In the genomic region with DNA sequence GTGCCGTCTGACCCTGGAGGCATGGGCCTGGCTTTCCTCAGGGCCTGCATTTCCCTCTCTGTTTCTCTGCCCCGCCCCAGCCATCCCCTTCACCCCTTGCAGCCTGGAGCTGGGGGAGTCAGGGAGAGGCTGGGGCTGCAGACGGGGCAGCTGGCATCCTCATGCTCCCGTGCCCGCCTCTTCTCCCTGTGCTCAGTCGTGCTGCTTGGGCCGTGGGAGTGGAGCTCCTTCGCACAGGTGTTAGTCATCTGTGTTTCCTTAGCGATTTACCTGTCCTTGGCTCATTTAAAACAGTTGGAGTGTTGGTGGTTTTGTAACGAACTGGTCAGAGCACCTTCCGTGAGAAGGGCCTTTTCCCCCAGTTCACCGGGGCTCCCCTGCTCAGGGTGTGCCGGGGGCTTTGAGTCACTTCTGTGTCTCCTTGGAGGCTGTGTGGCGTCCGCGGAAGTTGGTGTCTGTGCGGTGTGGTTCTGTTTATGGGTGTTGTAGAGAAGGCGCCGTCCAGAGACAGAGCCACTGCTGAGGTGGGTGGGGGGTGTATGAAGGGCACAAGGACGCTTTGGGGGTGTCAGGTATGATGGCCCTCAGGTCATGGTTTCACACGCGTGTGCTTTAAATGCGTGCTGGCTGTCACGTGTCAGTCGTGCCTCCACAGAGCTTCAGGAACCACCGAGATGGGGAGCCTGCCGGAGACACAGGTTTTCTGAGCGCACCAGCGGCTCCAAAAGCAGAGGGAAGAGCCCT, we compare ENCODE assay signal across 22 cellular contexts. TPM values are rescaled to one million over a fixed set of nuclear protein-coding genes. Genes with fewer than 3 reads are reported as not detected.
"Had no signal": no experiment of that assay in that cellular context is flagged by ENCODE, and none has a peak within 500 bp of the region (broad histone marks: within the 10 kb centered on the region; RNA-seq: fewer than 3 reads in every experiment).

No MANE protein-coding gene starts in this region.

- H3K4me3 Mint-ChIP-seq: dendritic cell treated with granulocyte-macrophage colony-stimulating factor and Interleukin-4, amounts not matched to agents 40 ng/mL and 50 ng/mL, for 4 days; mesothelial cell of epicardium; naive thymus-derived CD8-positive, alpha-beta T cell; stimulated activated effector memory CD8-positive, alpha-beta T cell treated with anti-CD3 and anti-CD28 coated beads, Interleukin-12 subunit alpha, Interleukin-12 subunit beta, amount 100 ng/mL, for 72 hours had no signal

- DNase-seq: activated T-cell treated with anti-CD3 and anti-CD28 coated beads, Interleukin-2, amount 50 U/mL, for 1 hour; cerebellar nuclear complex; effector CD8-positive, alpha-beta T cell; foreskin keratinocyte; hippocampal formation; left ventricle myocardium superior; mammary epithelial cell; naive thymus-derived CD8-positive, alpha-beta T cell; small intestine; stimulated activated CD4-positive, alpha-beta T cell treated with anti-CD3 and anti-CD28 coated beads, Interleukin-2, amount 100 ng/mL, for 24 hours; stomach; T-helper 9 cell; transverse colon had no signal

- H3K27ac ChIP-seq: ascending aorta, breast epithelium, foreskin keratinocyte, neutrophil, parathyroid adenoma, stomach, suprapubic skin, transverse colon had no signal

- H3K9me3 ChIP-seq: ascending aorta, breast epithelium, neutrophil, stomach, suprapubic skin, transverse colon had no signal

- H3K27me3 ChIP-seq: ascending aorta, foreskin keratinocyte, neutrophil had no signal

- H3K4me3 ChIP-seq: ascending aorta, breast epithelium, stomach, suprapubic skin, transverse colon had no signal

- H3K36me3 ChIP-seq: ascending aorta, breast epithelium, neutrophil, stomach, suprapubic skin, transverse colon had no signal

- H3K36me3 Mint-ChIP-seq: activated naive CD4-positive, alpha-beta T cell treated with anti-CD3 and anti-CD28 coated beads, Interleukin-2, amount 50 U/mL, for 72 hours; mesothelial cell of epicardium; naive thymus-derived CD8-positive, alpha-beta T cell; stimulated activated effector memory CD8-positive, alpha-beta T cell treated with anti-CD3 and anti-CD28 coated beads, Interleukin-12 subunit alpha, Interleukin-12 subunit beta, amount 100 ng/mL, for 72 hours had no signal

- H3K4me1 Mint-ChIP-seq: mesothelial cell of epicardium; stimulated activated effector memory CD8-positive, alpha-beta T cell treated with anti-CD3 and anti-CD28 coated beads, Interleukin-12 subunit alpha, Interleukin-12 subunit beta, amount 100 ng/mL, for 72 hours had no signal

- H3K4me1 ChIP-seq: ascending aorta, breast epithelium, foreskin keratinocyte, stomach, suprapubic skin, transverse colon had no signal

- H3K9me3 Mint-ChIP-seq: activated naive CD4-positive, alpha-beta T cell treated with anti-CD3 and anti-CD28 coated beads, Interleukin-2, amount 50 U/mL, for 72 hours; dendritic cell treated with granulocyte-macrophage colony-stimulating factor and Interleukin-4, amounts not matched to agents 40 ng/mL and 50 ng/mL, for 4 days; mesothelial cell of epicardium; naive thymus-derived CD8-positive, alpha-beta T cell; stimulated activated effector memory CD8-positive, alpha-beta T cell treated with anti-CD3 and anti-CD28 coated beads, Interleukin-12 subunit alpha, Interleukin-12 subunit beta, amount 100 ng/mL, for 72 hours had no signal

- H3K27ac Mint-ChIP-seq: activated naive CD4-positive, alpha-beta T cell treated with anti-CD3 and anti-CD28 coated beads, Interleukin-2, amount 50 U/mL, for 72 hours; dendritic cell treated with granulocyte-macrophage colony-stimulating factor and Interleukin-4, amounts not matched to agents 40 ng/mL and 50 ng/mL, for 4 days; mesothelial cell of epicardium; stimulated activated effector memory CD8-positive, alpha-beta T cell treated with anti-CD3 and anti-CD28 coated beads, Interleukin-12 subunit alpha, Interleukin-12 subunit beta, amount 100 ng/mL, for 72 hours had no signal

RNA-seq across cellular contexts. Expression of a gene that starts 19.5 kb away (rescaled TPM):
- polyA plus RNA-seq: naive thymus-derived CD8-positive, alpha-beta T cell had no signal
